ENCODE assay signal across 22 cellular contexts in genomic region chr10:111766464-111766863, GRCh38.
"Had no signal": no experiment of that assay in that cellular context is flagged by ENCODE, and none has a peak within 500 bp of the region (broad histone marks: within the 10 kb centered on the region; RNA-seq: fewer than 3 reads in every experiment).

No MANE protein-coding gene starts in this region.

- H3K27ac ChIP-seq: colonic mucosa, gastrocnemius medialis, lower lobe of right lung, psoas muscle, skin epidermis, spleen, suprapubic skin, transverse colon, vagina had no signal

- DNase-seq: colonic mucosa; effector CD8-positive, alpha-beta T cell; gastrocnemius medialis; head of caudate nucleus; left ventricle myocardium superior; lower lobe of right lung; natural killer cell; posterior cingulate gyrus; psoas muscle; right cardiac atrium; spleen; stimulated activated CD4-positive, alpha-beta T cell treated with anti-CD3 and anti-CD28 coated beads, Interleukin-4, amount 100 ng/mL, for 4 hours; transverse colon had no signal

- H3K36me3 ChIP-seq: colonic mucosa, gastrocnemius medialis, lower lobe of right lung, spleen, suprapubic skin, transverse colon, vagina had no signal

- ATAC-seq: gastrocnemius medialis; left ventricle myocardium superior; lower lobe of right lung; natural killer cell; psoas muscle; right cardiac atrium; stimulated activated memory B cell treated with anti-CD40 and anti-IgM and Interleukin-4, amounts not matched to agents 10 μg/mL and 1 μg/mL and 100 μg/mL, for 72 hours had no signal

- H3K27me3 ChIP-seq: colonic mucosa, gastrocnemius medialis, spleen, suprapubic skin, transverse colon, vagina had no signal

- H3K4me1 ChIP-seq: colonic mucosa, gastrocnemius medialis, lower lobe of right lung, psoas muscle, spleen, suprapubic skin, transverse colon, vagina had no signal

- H3K4me1 Mint-ChIP-seq: memory B cell; natural killer cell; stimulated activated memory B cell treated with anti-CD40 and anti-IgM and Interleukin-4, amounts not matched to agents 10 μg/mL and 1 μg/mL and 100 μg/mL, for 72 hours had no signal

- H3K9me3 ChIP-seq: colonic mucosa, gastrocnemius medialis, lower lobe of right lung, psoas muscle, suprapubic skin, transverse colon, vagina had no signal

- H3K4me3 Mint-ChIP-seq: dendritic cell treated with granulocyte-macrophage colony-stimulating factor and Interleukin-4, amounts not matched to agents 40 ng/mL and 50 ng/mL, for 4 days; memory B cell; natural killer cell; stimulated activated memory B cell treated with anti-CD40 and anti-IgM and Interleukin-4, amounts not matched to agents 10 μg/mL and 1 μg/mL and 100 μg/mL, for 72 hours; stimulated activated naive CD8-positive, alpha-beta T cell treated with anti-CD3 and anti-CD28 coated beads, Interleukin-15, Interleukin-2, amounts not matched to agents 100 ng/mL and 50 ng/mL, for 24 hours had no signal

- H3K27me3 Mint-ChIP-seq: dendritic cell treated with granulocyte-macrophage colony-stimulating factor and Interleukin-4, amounts not matched to agents 40 ng/mL and 50 ng/mL, for 4 days; stimulated activated naive CD8-positive, alpha-beta T cell treated with anti-CD3 and anti-CD28 coated beads, Interleukin-15, Interleukin-2, amounts not matched to agents 100 ng/mL and 50 ng/mL, for 24 hours had no signal

- H3K27ac Mint-ChIP-seq: dendritic cell treated with granulocyte-macrophage colony-stimulating factor and Interleukin-4, amounts not matched to agents 40 ng/mL and 50 ng/mL, for 4 days; memory B cell; natural killer cell; stimulated activated memory B cell treated with anti-CD40 and anti-IgM and Interleukin-4, amounts not matched to agents 10 μg/mL and 1 μg/mL and 100 μg/mL, for 72 hours; stimulated activated naive CD8-positive, alpha-beta T cell treated with anti-CD3 and anti-CD28 coated beads, Interleukin-15, Interleukin-2, amounts not matched to agents 100 ng/mL and 50 ng/mL, for 24 hours had no signal

- H3K9me3 Mint-ChIP-seq: stimulated activated naive CD8-positive, alpha-beta T cell treated with anti-CD3 and anti-CD28 coated beads, Interleukin-15, Interleukin-2, amounts not matched to agents 100 ng/mL and 50 ng/mL, for 24 hours had no signal

- H3K4me3 ChIP-seq: colonic mucosa, gastrocnemius medialis, lower lobe of right lung, psoas muscle, skin epidermis, spleen, suprapubic skin, transverse colon, vagina had no signal

- H3K36me3 Mint-ChIP-seq: memory B cell; natural killer cell; stimulated activated memory B cell treated with anti-CD40 and anti-IgM and Interleukin-4, amounts not matched to agents 10 μg/mL and 1 μg/mL and 100 μg/mL, for 72 hours had no signal

- FAIRE-seq: endometrium, keratinocyte had no signal
